Comparison of ENCODE assay signal across 1 cellular context in genomic region chr7:90346326-90347125, GRCh38.
TF ChIP-seq lines count a peak whose summit lies in the region.

Gene GTPBP10, plus strand, starts transcription at chr7:90346716. Its CDS starts 26 bp downstream, at chr7:90346742.

TF ChIP-seq in HepG2, 621 proteins besides CTCF, POLR2A, EP300 and RAD21 (continued from another document and continues in another):
- TF ChIP-seq, protein P1, sequence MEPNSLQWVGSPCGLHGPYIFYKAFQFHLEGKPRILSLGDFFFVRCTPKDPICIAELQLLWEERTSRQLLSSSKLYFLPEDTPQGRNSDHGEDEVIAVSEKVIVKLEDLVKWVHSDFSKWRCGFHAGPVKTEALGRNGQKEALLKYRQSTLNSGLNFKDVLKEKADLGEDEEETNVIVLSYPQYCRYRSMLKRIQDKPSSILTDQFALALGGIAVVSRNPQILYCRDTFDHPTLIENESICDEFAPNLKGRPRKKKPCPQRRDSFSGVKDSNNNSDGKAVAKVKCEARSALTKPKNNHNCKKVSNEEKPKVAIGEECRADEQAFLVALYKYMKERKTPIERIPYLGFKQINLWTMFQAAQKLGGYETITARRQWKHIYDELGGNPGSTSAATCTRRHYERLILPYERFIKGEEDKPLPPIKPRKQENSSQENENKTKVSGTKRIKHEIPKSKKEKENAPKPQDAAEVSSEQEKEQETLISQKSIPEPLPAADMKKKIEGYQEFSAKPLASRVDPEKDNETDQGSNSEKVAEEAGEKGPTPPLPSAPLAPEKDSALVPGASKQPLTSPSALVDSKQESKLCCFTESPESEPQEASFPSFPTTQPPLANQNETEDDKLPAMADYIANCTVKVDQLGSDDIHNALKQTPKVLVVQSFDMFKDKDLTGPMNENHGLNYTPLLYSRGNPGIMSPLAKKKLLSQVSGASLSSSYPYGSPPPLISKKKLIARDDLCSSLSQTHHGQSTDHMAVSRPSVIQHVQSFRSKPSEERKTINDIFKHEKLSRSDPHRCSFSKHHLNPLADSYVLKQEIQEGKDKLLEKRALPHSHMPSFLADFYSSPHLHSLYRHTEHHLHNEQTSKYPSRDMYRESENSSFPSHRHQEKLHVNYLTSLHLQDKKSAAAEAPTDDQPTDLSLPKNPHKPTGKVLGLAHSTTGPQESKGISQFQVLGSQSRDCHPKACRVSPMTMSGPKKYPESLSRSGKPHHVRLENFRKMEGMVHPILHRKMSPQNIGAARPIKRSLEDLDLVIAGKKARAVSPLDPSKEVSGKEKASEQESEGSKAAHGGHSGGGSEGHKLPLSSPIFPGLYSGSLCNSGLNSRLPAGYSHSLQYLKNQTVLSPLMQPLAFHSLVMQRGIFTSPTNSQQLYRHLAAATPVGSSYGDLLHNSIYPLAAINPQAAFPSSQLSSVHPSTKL (CRISPR knock-in tag; IDR thresholded peaks at IDR 0.05) = peak; percentile 72
- TF ChIP-seq CBX1 (IDR thresholded peaks at IDR 0.05; ENCODE audit: low read depth) = peak; percentile 53
- 0 out of 2 replicates have a peak, but pooled peaks have one; percentile 44 for TF ChIP-seq THYN1 (CRISPR knock-in tag; IDR thresholded peaks at IDR 0.05; ENCODE audit: borderline replicate concordance, low read depth)
- TF ChIP-seq ZNF724P (CRISPR knock-in tag; IDR thresholded peaks at IDR 0.05; ENCODE audit: borderline replicate concordance) = peak; percentile 88; the same call in 1 of the 2 replicates
- peak; percentile 80 for TF ChIP-seq HDAC2 (CRISPR knock-in tag; IDR thresholded peaks at IDR 0.05)
- TF ChIP-seq ZNF468 (CRISPR knock-in tag; IDR thresholded peaks at IDR 0.05) = no peak
- peak; percentile 59; the same call in 1 of the 2 replicates for TF ChIP-seq ZNF589 (CRISPR knock-in tag; conservative IDR thresholded peaks at IDR 0.05)
- TF ChIP-seq ZNF558 (CRISPR knock-in tag; IDR thresholded peaks at IDR 0.05; ENCODE audit: borderline replicate concordance) = peak; percentile 71; the same call in 1 of the 2 replicates
- no peak; the same call in 1 of the 2 replicates for TF ChIP-seq AHR (CRISPR knock-in tag; IDR thresholded peaks at IDR 0.05)
- TF ChIP-seq GATAD1 (CRISPR knock-in tag; IDR thresholded peaks at IDR 0.05) = peak; percentile 98
- TF ChIP-seq ZNF788 (CRISPR knock-in tag; IDR thresholded peaks at IDR 0.05; ENCODE audit: borderline replicate concordance) = peak; percentile 87; the same call in 1 of the 2 replicates
- peak; percentile 80 for TF ChIP-seq HNRNPLL (IDR thresholded peaks at IDR 0.05; ENCODE audit: low read depth, low read length, poor library complexity, severe bottlenecking)
- no peak for TF ChIP-seq RORA (CRISPR knock-in tag; IDR thresholded peaks at IDR 0.05)
- TF ChIP-seq, protein P2, sequence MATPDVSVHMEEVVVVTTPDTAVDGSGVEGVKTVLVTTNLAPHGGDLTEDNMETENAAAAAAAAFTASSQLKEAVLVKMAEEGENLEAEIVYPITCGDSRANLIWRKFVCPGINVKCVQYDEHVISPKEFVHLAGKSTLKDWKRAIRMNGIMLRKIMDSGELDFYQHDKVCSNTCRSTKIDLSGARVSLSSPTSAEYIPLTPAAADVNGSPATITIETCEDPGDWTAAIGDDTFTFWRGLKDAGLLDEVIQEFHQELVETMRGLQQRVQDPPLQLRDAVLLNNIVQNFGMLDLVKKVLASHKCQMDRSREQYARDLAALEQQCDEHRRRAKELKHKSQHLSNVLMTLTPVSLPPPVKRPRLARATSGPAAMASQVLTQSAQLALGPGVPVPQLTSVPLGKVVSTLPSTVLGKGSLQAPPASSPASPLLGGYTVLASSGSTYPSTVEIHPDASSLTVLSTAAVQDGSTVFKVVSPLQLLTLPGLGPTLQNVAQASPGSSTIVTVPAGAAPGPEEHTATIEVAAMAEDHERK (CRISPR knock-in tag; IDR thresholded peaks at IDR 0.05; ENCODE audit: low read depth) = peak; percentile 55; the same call in 1 of the 2 replicates
- no peak for TF ChIP-seq MBNL3 (CRISPR knock-in tag; conservative IDR thresholded peaks at IDR 0.05)
- TF ChIP-seq NR1H2 (CRISPR knock-in tag; IDR thresholded peaks at IDR 0.05; ENCODE audit: borderline replicate concordance, low read depth) = no peak
- TF ChIP-seq TEAD3 (CRISPR knock-in tag; optimal IDR thresholded peaks at IDR 0.05; ENCODE audit: borderline replicate concordance) = peak; percentile 29
- TF ChIP-seq THAP11 (CRISPR knock-in tag; IDR thresholded peaks at IDR 0.05) = peak; percentile 95
- TF ChIP-seq ZNF382 (CRISPR knock-in tag; IDR thresholded peaks at IDR 0.05; ENCODE audit: borderline replicate concordance) = no peak
- no peak for TF ChIP-seq ZNF260 (CRISPR knock-in tag; IDR thresholded peaks at IDR 0.05; ENCODE audit: borderline replicate concordance, low read depth)
- TF ChIP-seq FOXM1 (CRISPR knock-in tag; IDR thresholded peaks at IDR 0.05) = no peak
- TF ChIP-seq SATB2 (CRISPR knock-in tag; IDR thresholded peaks at IDR 0.05) = no peak
- peak; percentile 88 for TF ChIP-seq ZNF274 (CRISPR knock-in tag; IDR thresholded peaks at IDR 0.05)
- TF ChIP-seq STAT6 (CRISPR knock-in tag; IDR thresholded peaks at IDR 0.05; ENCODE audit: borderline replicate concordance) = no peak
- no peak for TF ChIP-seq ZSCAN20 (CRISPR knock-in tag; IDR thresholded peaks at IDR 0.05; ENCODE audit: borderline replicate concordance)
- TF ChIP-seq ZNF207 (IDR thresholded peaks at IDR 0.05; ENCODE audit: borderline replicate concordance) = no peak
- peak; percentile 78; the same call in 1 of the 2 replicates for TF ChIP-seq ZNF709 (CRISPR knock-in tag; IDR thresholded peaks at IDR 0.05)
- peak; percentile 27; the same call in 1 of the 2 replicates for TF ChIP-seq BCL6 (CRISPR knock-in tag; IDR thresholded peaks at IDR 0.05)
- peak; percentile 25; the same call in 1 of the 2 replicates for TF ChIP-seq EHMT2 (IDR thresholded peaks at IDR 0.05; ENCODE audit: borderline replicate concordance, low read depth, low read length)
- TF ChIP-seq SMYD3 (CRISPR knock-in tag; IDR thresholded peaks at IDR 0.05) = no peak
- TF ChIP-seq ZNF496 (CRISPR knock-in tag; IDR thresholded peaks at IDR 0.05; ENCODE audit: insufficient replicate concordance) = no peak
- TF ChIP-seq AGO1 (IDR thresholded peaks at IDR 0.05; ENCODE audit: low read depth, low read length, poor library complexity, severe bottlenecking) = peak; percentile 32
- TF ChIP-seq GFI1 (CRISPR knock-in tag; IDR thresholded peaks at IDR 0.05; ENCODE audit: borderline replicate concordance) = peak; percentile 52; the same call in 1 of the 2 replicates
- TF ChIP-seq ARNTL (CRISPR knock-in tag; IDR thresholded peaks at IDR 0.05) = peak; percentile 66; the same call in 1 of the 2 replicates
- 0 out of 2 replicates have a peak, but pooled peaks have one; percentile 35 for TF ChIP-seq REL (CRISPR knock-in tag; conservative IDR thresholded peaks at IDR 0.05)
- TF ChIP-seq ZNF792 (CRISPR knock-in tag; IDR thresholded peaks at IDR 0.05) = peak; percentile 66; the same call in 1 of the 2 replicates
- TF ChIP-seq ZNF235 (CRISPR knock-in tag; IDR thresholded peaks at IDR 0.05; ENCODE audit: borderline replicate concordance) = no peak
- TF ChIP-seq BRCA1 (CRISPR knock-in tag; IDR thresholded peaks at IDR 0.05) = no peak; the same call in 1 of the 2 replicates
- no peak for TF ChIP-seq PREB (CRISPR knock-in tag; IDR thresholded peaks at IDR 0.05)
- TF ChIP-seq ZNF552 (CRISPR knock-in tag; IDR thresholded peaks at IDR 0.05; ENCODE audit: borderline replicate concordance) = no peak
- TF ChIP-seq, protein P3, sequence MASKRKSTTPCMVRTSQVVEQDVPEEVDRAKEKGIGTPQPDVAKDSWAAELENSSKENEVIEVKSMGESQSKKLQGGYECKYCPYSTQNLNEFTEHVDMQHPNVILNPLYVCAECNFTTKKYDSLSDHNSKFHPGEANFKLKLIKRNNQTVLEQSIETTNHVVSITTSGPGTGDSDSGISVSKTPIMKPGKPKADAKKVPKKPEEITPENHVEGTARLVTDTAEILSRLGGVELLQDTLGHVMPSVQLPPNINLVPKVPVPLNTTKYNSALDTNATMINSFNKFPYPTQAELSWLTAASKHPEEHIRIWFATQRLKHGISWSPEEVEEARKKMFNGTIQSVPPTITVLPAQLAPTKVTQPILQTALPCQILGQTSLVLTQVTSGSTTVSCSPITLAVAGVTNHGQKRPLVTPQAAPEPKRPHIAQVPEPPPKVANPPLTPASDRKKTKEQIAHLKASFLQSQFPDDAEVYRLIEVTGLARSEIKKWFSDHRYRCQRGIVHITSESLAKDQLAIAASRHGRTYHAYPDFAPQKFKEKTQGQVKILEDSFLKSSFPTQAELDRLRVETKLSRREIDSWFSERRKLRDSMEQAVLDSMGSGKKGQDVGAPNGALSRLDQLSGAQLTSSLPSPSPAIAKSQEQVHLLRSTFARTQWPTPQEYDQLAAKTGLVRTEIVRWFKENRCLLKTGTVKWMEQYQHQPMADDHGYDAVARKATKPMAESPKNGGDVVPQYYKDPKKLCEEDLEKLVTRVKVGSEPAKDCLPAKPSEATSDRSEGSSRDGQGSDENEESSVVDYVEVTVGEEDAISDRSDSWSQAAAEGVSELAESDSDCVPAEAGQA (IDR thresholded peaks at IDR 0.05; ENCODE audit: low read depth) = peak; percentile 96
- TF ChIP-seq, protein P3 (CRISPR knock-in tag; IDR thresholded peaks at IDR 0.05; ENCODE audit: borderline replicate concordance) = no peak
- TF ChIP-seq BHLHE40 (IDR thresholded peaks at IDR 0.05; ENCODE audit: low read length) = no peak; the same call in 1 of the 2 replicates
- no peak for TF ChIP-seq ZNF75D (CRISPR knock-in tag; IDR thresholded peaks at IDR 0.05; ENCODE audit: borderline replicate concordance)
- TF ChIP-seq TBP (CRISPR knock-in tag; IDR thresholded peaks at IDR 0.05) = no peak
- no peak for TF ChIP-seq ZFAT (CRISPR knock-in tag; conservative IDR thresholded peaks at IDR 0.05)
- TF ChIP-seq, protein P4, sequence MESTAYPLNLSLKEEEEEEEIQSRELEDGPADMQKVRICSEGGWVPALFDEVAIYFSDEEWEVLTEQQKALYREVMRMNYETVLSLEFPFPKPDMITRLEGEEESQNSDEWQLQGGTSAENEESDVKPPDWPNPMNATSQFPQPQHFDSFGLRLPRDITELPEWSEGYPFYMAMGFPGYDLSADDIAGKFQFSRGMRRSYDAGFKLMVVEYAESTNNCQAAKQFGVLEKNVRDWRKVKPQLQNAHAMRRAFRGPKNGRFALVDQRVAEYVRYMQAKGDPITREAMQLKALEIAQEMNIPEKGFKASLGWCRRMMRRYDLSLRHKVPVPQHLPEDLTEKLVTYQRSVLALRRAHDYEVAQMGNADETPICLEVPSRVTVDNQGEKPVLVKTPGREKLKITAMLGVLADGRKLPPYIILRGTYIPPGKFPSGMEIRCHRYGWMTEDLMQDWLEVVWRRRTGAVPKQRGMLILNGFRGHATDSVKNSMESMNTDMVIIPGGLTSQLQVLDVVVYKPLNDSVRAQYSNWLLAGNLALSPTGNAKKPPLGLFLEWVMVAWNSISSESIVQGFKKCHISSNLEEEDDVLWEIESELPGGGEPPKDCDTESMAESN (CRISPR knock-in tag; conservative IDR thresholded peaks at IDR 0.05) = peak; percentile 87
- 0 out of 2 replicates have a peak, but pooled peaks have one; percentile 41 for TF ChIP-seq RELA (CRISPR knock-in tag; IDR thresholded peaks at IDR 0.05)
- TF ChIP-seq ZNF44 (CRISPR knock-in tag; IDR thresholded peaks at IDR 0.05) = peak; percentile 91
- no peak for TF ChIP-seq ZNF878 (CRISPR knock-in tag; IDR thresholded peaks at IDR 0.05)
- TF ChIP-seq REXO4 (CRISPR knock-in tag; IDR thresholded peaks at IDR 0.05; ENCODE audit: borderline replicate concordance) = no peak
- peak; percentile 90 for TF ChIP-seq BORCS8-MEF2B (CRISPR knock-in tag; IDR thresholded peaks at IDR 0.05)
- TF ChIP-seq GLI4 (CRISPR knock-in tag; IDR thresholded peaks at IDR 0.05; ENCODE audit: borderline replicate concordance) = peak; percentile 83; the same call in 1 of the 2 replicates
- TF ChIP-seq ZSCAN31 (CRISPR knock-in tag; IDR thresholded peaks at IDR 0.05; ENCODE audit: low read depth) = peak; percentile 49; the same call in 1 of the 2 replicates
- no peak for TF ChIP-seq NFE2L2 (IDR thresholded peaks at IDR 0.05; ENCODE audit: low read length)
